9 cellular contexts compared by ENCODE assay signal in the genomic region with DNA sequence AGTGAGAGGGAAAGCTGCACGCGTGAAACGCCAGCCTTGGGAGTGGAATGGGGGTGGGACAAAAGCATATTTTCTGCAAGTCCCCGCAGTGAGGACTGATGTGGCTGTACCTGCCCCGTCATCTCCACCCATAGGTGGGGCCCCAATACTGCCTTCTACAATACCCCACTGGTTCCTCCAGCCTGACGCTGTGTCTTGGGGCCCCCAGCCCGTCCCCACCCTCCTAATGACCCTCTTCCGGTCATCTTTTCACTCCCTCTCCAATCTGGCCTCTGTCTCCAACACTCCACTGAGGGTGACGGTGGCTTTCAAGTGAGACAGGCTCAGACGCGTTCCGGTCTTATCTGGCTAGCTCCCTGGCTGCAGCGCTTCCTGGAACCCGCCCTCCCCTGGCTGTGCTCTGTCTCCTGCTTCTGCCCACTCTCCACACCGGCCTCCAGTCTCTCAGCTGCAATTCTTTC.
DNase-seq lines count a peak whose midpoint lies in the region; ATAC-seq, FAIRE-seq and TF ChIP-seq lines count a peak whose summit lies in the region.
"Had no signal": no experiment of that assay in that cellular context is flagged by ENCODE, and none has a peak within 500 bp of the region (broad histone marks: within the 10 kb centered on the region; RNA-seq: fewer than 3 reads in every experiment).

No MANE protein-coding gene starts in this region.

- H3K4me3 ChIP-seq in HepG2 (replicated peaks in 1 of 3; ENCODE audit: insufficient read depth in 1 of 3, low read depth in 2 of 3, low read length in 3 of 3) (peak overlapping the region; percentile 14 to 42 (median 40); a peak in 3 of 6 replicates), upper lobe of left lung (peak overlapping the region in 1 of 4 donors; percentile 9)
- H3K4me3 ChIP-seq: SJSA1 had no signal

- BruUV-seq in HepG2 (replicated peaks; lab: Mats Ljungman, UMichigan) = no TSS peak

- peaks cover 54% of the 10 kb centered on the region for H3K79me2 ChIP-seq in HepG2 (ENCODE audit: insufficient read depth, low read length)

- H3K9ac ChIP-seq in HepG2 (ENCODE audit: insufficient read depth, low read depth, low read length) = no peak overlapping the region

- DNase-seq in NCI-H345 (lab: John Stamatoyannopoulos, UW) = peak; percentile 39
- no peak for DNase-seq in NCI-H345 treated with DMSO at 0.1 percent for 48 hours (lab: John Stamatoyannopoulos, UW; ENCODE audit: unreplicated experiment)
- DNase-seq in chondrocyte (ENCODE audit: low spot score) = no peak
- peak; percentile 70 for DNase-seq in HepG2 (ENCODE audit: low spot score)
- DNase-seq in upper lobe of left lung = no peak
- no peak for DNase-seq in retina
- no peak for DNase-seq in HK-2 (ENCODE audit: unreplicated experiment)

- no peak overlapping the region for H2AFZ ChIP-seq in HepG2 (ENCODE audit: low read length)

- no peaks in the 10 kb centered on the region for H3K9me3 Mint-ChIP-seq in chondrocyte (ENCODE audit: low read depth)

- H3K27me3 ChIP-seq in HepG2 (ENCODE audit: control insufficient read depth in 1 of 2, insufficient read depth in 2 of 2, low read length in 2 of 2) (no peaks in the 10 kb centered on the region), upper lobe of left lung (no peaks in the 10 kb centered on the region)
- H3K27me3 ChIP-seq: SJSA1 had no signal

- H3K36me3 ChIP-seq in HepG2 (replicated peaks in 1 of 2; ENCODE audit: control insufficient read depth in 1 of 2, insufficient read depth in 2 of 2, low read length in 2 of 2) = no peaks in the 10 kb centered on the region
- no peaks in the 10 kb centered on the region for H3K36me3 ChIP-seq in upper lobe of left lung
- H3K36me3 ChIP-seq: SJSA1 had no signal

- intact Hi-C loops in HepG2 (cut with micrococcal nuclease; ENCODE audit: unreplicated experiment) = no loop called here

- CTCF ChIA-PET in HepG2 (lab: Yijun Ruan, JAX; ENCODE audit: low intra/inter-chr PET ratio, low total read pairs) = no interaction called here

- TF ChIP-seq EP300 in HepG2 (IDR thresholded peaks at IDR 0.05; ENCODE audit: low read depth in 2 of 2, low read length in 2 of 2) (no peak; a peak in 1 of 4 replicates), HepG2 (CRISPR knock-in tag; IDR thresholded peaks at IDR 0.05; ENCODE audit: borderline replicate concordance) (no peak), upper lobe of left lung (IDR thresholded peaks at IDR 0.05) (no peak)

- H4K20me1 ChIP-seq in HepG2 (ENCODE audit: insufficient read depth, low read length) = no peaks in the 10 kb centered on the region

- no peaks in the 10 kb centered on the region for H3K27me3 Mint-ChIP-seq in chondrocyte (ENCODE audit: low read depth)

- H3K27ac Mint-ChIP-seq in chondrocyte (ENCODE audit: unreplicated experiment) = peak overlapping the region; percentile 77

- POLR2A ChIA-PET in HepG2 (lab: Yijun Ruan, JAX) = interaction anchor here (1.0 to 2.5 kb wide), 2 partner anchors 11 to 141 kb away, joined by 3 to 9 read pairs; no protein-coding TSS in a partner anchor

- TF ChIP-seq CTCF in chondrocyte (IDR thresholded peaks at IDR 0.05) (no peak), HepG2 (CRISPR knock-in tag; IDR thresholded peaks at IDR 0.05) (peak; percentile 66), upper lobe of left lung (IDR thresholded peaks at IDR 0.05) (no peak)

- no peak for TF ChIP-seq POLR2A in HepG2 (IDR thresholded peaks at IDR 0.05; ENCODE audit: insufficient read depth in 1 of 2, low read depth in 2 of 2, low read length in 2 of 2)
- TF ChIP-seq POLR2A in upper lobe of left lung (IDR thresholded peaks at IDR 0.05) = no peak

- H3K9me3 ChIP-seq in HepG2 (ENCODE audit: low read length) = no peaks in the 10 kb centered on the region
- no peaks in the 10 kb centered on the region for H3K9me3 ChIP-seq in upper lobe of left lung
- H3K9me3 ChIP-seq: SJSA1 had no signal

- TF ChIP-seq RAD21 in HepG2 (CRISPR knock-in tag; IDR thresholded peaks at IDR 0.05) = peak; percentile 42; the same call in 1 of the 2 replicates

- H3K27ac ChIP-seq in HepG2 (ENCODE audit: extremely low read length, insufficient read depth, low read length) (no peak overlapping the region), upper lobe of left lung (peak overlapping the region in 3 of 4 donors; percentile 5 to 23 (median 13))
- H3K27ac ChIP-seq: SJSA1 had no signal

- peak; percentile 63 for FAIRE-seq in HepG2 (lab: Jason Lieb, UNC)

- peaks cover 76% of the 10 kb centered on the region for H3K4me1 ChIP-seq in HepG2 (ENCODE audit: insufficient read depth, low read length)
- peaks cover 21 to 49% (median 29%) of the 10 kb centered on the region in 4 donors for H3K4me1 ChIP-seq in upper lobe of left lung

- in situ Hi-C loops in HepG2 (cut with HindIII; ENCODE audit: extremely low pct_ligation_motif_present, low pct_unique_long_range_greater_than_20kb) = no loop called here

- 18% methylated on average over 15 of the region's 15 CpGs for WGBS in HepG2 (ENCODE audit: low lambda C conversion rate)
- 18 to 19% methylated on average over 15 of the region's 15 CpGs for WGBS in upper lobe of left lung, 2 donors

- peaks cover 53% of the 10 kb centered on the region for H3K4me1 Mint-ChIP-seq in chondrocyte (ENCODE audit: low read depth)

- H3K4me3 Mint-ChIP-seq in chondrocyte (ENCODE audit: unreplicated experiment) = peak overlapping the region; percentile 23

- H3K36me3 Mint-ChIP-seq in chondrocyte (ENCODE audit: low read depth) = no peaks in the 10 kb centered on the region

- ATAC-seq in HepG2 (peak; percentile 96), upper lobe of left lung (ENCODE audit: low FRiP score in 2 of 2) (peak; percentile 65 to 68), HG03432 (IDR thresholded peaks at IDR 0.05; ENCODE audit: unreplicated experiment) (no peak)

- H3K4me2 ChIP-seq in HepG2 (ENCODE audit: low read depth, low read length) = peak overlapping the region; percentile 63

TF ChIP-seq in HepG2, 621 proteins besides CTCF, POLR2A, EP300 and RAD21 (continues in another document):
- 0 out of 2 replicates have a peak, but pooled peaks have one; percentile 41 for TF ChIP-seq PRMT3 (CRISPR knock-in tag; IDR thresholded peaks at IDR 0.05; ENCODE audit: borderline replicate concordance, low read depth)
- no peak for TF ChIP-seq ATF5 (CRISPR knock-in tag; IDR thresholded peaks at IDR 0.05; ENCODE audit: low read depth)
- TF ChIP-seq KMT2A (CRISPR knock-in tag; IDR thresholded peaks at IDR 0.05) = 0 out of 2 replicates have a peak, but pooled peaks have one; percentile 21
- TF ChIP-seq, protein P1, sequence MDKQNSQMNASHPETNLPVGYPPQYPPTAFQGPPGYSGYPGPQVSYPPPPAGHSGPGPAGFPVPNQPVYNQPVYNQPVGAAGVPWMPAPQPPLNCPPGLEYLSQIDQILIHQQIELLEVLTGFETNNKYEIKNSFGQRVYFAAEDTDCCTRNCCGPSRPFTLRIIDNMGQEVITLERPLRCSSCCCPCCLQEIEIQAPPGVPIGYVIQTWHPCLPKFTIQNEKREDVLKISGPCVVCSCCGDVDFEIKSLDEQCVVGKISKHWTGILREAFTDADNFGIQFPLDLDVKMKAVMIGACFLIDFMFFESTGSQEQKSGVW (CRISPR knock-in tag; IDR thresholded peaks at IDR 0.05; ENCODE audit: borderline replicate concordance) = no peak
- peak; percentile 35 for TF ChIP-seq GATAD2A (CRISPR knock-in tag; IDR thresholded peaks at IDR 0.05)
- TF ChIP-seq FOXJ3 (CRISPR knock-in tag; IDR thresholded peaks at IDR 0.05; ENCODE audit: borderline replicate concordance) = no peak
- 0 out of 2 replicates have a peak, but pooled peaks have one; percentile 31 for TF ChIP-seq ZNF296 (CRISPR knock-in tag; conservative IDR thresholded peaks at IDR 0.05)
- TF ChIP-seq HNRNPK (IDR thresholded peaks at IDR 0.05; ENCODE audit: low read depth, low read length, poor library complexity, severe bottlenecking) = no peak
- peak; percentile 78 for TF ChIP-seq ETV5 (CRISPR knock-in tag; IDR thresholded peaks at IDR 0.05; ENCODE audit: borderline replicate concordance)
- TF ChIP-seq GPBP1L1 (CRISPR knock-in tag; IDR thresholded peaks at IDR 0.05) = no peak
- peak; percentile 48; the same call in 1 of the 2 replicates for TF ChIP-seq GFI1 (CRISPR knock-in tag; IDR thresholded peaks at IDR 0.05; ENCODE audit: borderline replicate concordance)
- TF ChIP-seq ZNF383 (CRISPR knock-in tag; IDR thresholded peaks at IDR 0.05; ENCODE audit: borderline replicate concordance) = no peak
- TF ChIP-seq, protein P2, sequence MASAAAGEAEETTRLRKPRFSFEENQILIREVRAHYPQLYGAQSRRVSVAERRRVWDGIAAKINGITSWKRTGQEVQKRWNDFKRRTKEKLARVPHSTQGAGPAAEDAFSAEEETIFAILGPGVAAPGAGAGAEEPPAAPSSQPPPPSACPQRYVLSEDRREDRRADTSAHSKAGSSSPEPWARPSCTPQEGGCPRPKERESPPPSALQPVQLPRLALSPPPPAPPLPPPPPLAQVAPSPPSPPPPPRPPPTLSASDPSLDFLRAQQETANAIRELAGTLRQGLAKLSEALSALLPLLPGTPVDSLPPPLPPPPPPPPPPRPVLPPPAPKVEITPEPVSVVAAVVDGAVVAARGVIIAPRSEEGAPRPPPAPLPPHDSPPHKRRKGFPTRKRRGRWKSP (CRISPR knock-in tag; IDR thresholded peaks at IDR 0.05) = 0 out of 2 replicates have a peak, but pooled peaks have one; percentile 41
- peak; percentile 14; the same call in 1 of the 2 replicates for TF ChIP-seq RARA (CRISPR knock-in tag; IDR thresholded peaks at IDR 0.05)
- TF ChIP-seq SKI (IDR thresholded peaks at IDR 0.05; ENCODE audit: partially characterized antibody) = peak; percentile 30
- no peak for TF ChIP-seq MIER2 (CRISPR knock-in tag; IDR thresholded peaks at IDR 0.05)

Comparison
In these comparisons a context has a peak if more than half of its experiments do, and no peak if none do; other contexts are left out.
1. DNase-seq: peak in NCI-H345 (single experiment) and HepG2 (single experiment); none in NCI-H345 treated with DMSO at 0.1 percent for 48 hours (single experiment), chondrocyte (single experiment), upper lobe of left lung (0 of 2), retina (single experiment) and HK-2 (single experiment).